ENCODE assay signal across 10 cellular contexts in the genomic region with DNA sequence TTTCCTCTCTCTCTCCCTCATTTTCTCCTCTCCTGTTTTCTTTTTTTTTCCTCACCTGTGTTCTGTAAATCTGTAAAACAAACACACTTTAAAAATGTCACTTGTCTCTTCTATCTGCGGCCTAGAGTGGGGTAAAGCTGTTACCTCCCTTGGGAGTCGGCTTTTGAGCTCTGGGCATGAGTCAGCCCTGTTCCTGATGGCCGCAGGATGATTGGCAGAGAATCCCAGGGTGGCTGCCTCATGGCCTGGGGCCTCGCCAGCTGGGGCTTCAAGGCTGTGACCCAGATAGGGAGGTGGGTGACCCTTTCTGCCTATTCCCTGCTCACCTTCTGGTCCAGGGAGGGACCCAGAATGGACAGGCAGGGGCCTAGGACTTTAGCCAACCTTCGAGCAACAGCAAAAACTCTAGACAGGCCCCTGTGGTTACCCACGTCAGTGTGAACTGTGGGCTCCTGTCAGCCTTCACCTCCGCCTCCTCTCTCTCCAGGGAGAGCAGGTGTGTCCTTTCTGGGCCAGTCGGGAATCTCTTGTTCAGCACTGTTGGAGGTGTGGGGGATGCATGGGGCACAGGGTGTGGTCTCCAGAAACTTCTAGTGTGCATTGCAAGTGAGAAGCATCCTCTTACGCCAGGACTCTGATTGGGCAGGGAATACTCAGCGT.
DNase-seq lines count a peak whose midpoint lies in the region; ATAC-seq, FAIRE-seq and TF ChIP-seq lines count a peak whose summit lies in the region.
"Had no signal": no experiment of that assay in that cellular context is flagged by ENCODE, and none has a peak within 500 bp of the region (broad histone marks: within the 10 kb centered on the region; RNA-seq: fewer than 3 reads in every experiment).

No MANE protein-coding gene starts in this region.

- H3K9ac ChIP-seq in endodermal cell (ENCODE audit: extremely low read depth, low read length, poor library complexity, severe bottlenecking) (no peak overlapping the region), skeletal muscle satellite cell (ENCODE audit: low read depth, low read length) (no peak overlapping the region)

- no peaks in the 10 kb centered on the region for H3K27me3 Mint-ChIP-seq in endodermal cell (ENCODE audit: insufficient read depth)

- no peak for TF ChIP-seq EP300 in gastroesophageal sphincter (IDR thresholded peaks at IDR 0.05)

- H3K36me3 ChIP-seq in endodermal cell (ENCODE audit: control insufficient read depth, insufficient read depth, low read length) (no peaks in the 10 kb centered on the region), skeletal muscle satellite cell (ENCODE audit: insufficient read depth, low read length) (no peaks in the 10 kb centered on the region), gastroesophageal sphincter (no peaks in the 10 kb centered on the region)

- peak overlapping the region; percentile 53 for H3K4me2 ChIP-seq in skeletal muscle satellite cell (ENCODE audit: low read length)

- no peak overlapping the region for H3K4me3 ChIP-seq in endodermal cell (ENCODE audit: low read length)
- H3K4me3 ChIP-seq in skeletal muscle satellite cell (ENCODE audit: low read length), result no peak overlapping the region
- no peak overlapping the region for H3K4me3 ChIP-seq in gastroesophageal sphincter
- H3K4me3 ChIP-seq: spleen had no signal

- H3K36me3 Mint-ChIP-seq in endodermal cell (ENCODE audit: low read depth), result peaks cover 14% of the 10 kb centered on the region

- peak overlapping the region; percentile 15 for H3K27ac Mint-ChIP-seq in endodermal cell
- H3K27ac Mint-ChIP-seq: T-helper 1 cell treated with Interleukin-12 subunit alpha and Interleukin-12 subunit beta and Interleukin-4 antibody, amounts not matched to agents 30 μg/mL and 1 μg/mL, for 36 hours had no signal

- 63 to 71% methylated on average over 9 to 10 of the region's 10 CpGs for WGBS in endodermal cell (ENCODE audit: insufficient coverage in 1 of 2, insufficient read length in 1 of 2), 2 experiments
- 80% methylated on average over 1 of the region's 10 CpGs; no CpG with 5 or more reads in 1 of the 2 donors for WGBS in gastroesophageal sphincter (ENCODE audit: low coverage in 1 of 2), 2 donors

- H3K27me3 ChIP-seq in endodermal cell (ENCODE audit: control insufficient read depth, insufficient read depth, low read length, poor library complexity, severe bottlenecking), result no peaks in the 10 kb centered on the region
- no peaks in the 10 kb centered on the region for H3K27me3 ChIP-seq in skeletal muscle satellite cell (ENCODE audit: control insufficient read depth, insufficient read depth, low read length)
- no peaks in the 10 kb centered on the region for H3K27me3 ChIP-seq in gastroesophageal sphincter

- TF ChIP-seq POLR2A in GM12891 (IDR thresholded peaks at IDR 0.05; ENCODE audit: low read depth, low read length) (no peak), gastroesophageal sphincter (IDR thresholded peaks at IDR 0.05) (no peak)

- FAIRE-seq in GM12891 (lab: Jason Lieb, UNC), result no peak

- peaks cover 13% of the 10 kb centered on the region for H3K4me1 ChIP-seq in endodermal cell (ENCODE audit: control insufficient read depth, insufficient read depth, low read length)
- H3K4me1 ChIP-seq in skeletal muscle satellite cell (ENCODE audit: control insufficient read depth, insufficient read depth, low read length), result peaks cover 11% of the 10 kb centered on the region
- H3K4me1 ChIP-seq in gastroesophageal sphincter, result no peaks in the 10 kb centered on the region
- H3K4me1 ChIP-seq: spleen had no signal

- H3K4me1 Mint-ChIP-seq in endodermal cell, result peaks cover 28% of the 10 kb centered on the region

- TF ChIP-seq CTCF in endodermal cell (conservative IDR thresholded peaks at IDR 0.05) (no peak), gastroesophageal sphincter (IDR thresholded peaks at IDR 0.05) (no peak)

- no peaks in the 10 kb centered on the region for H3K9me3 ChIP-seq in endodermal cell (ENCODE audit: control insufficient read depth, low read length)
- H3K9me3 ChIP-seq in skeletal muscle satellite cell (replicated peaks; ENCODE audit: low read length), result no peaks in the 10 kb centered on the region
- no peaks in the 10 kb centered on the region for H3K9me3 ChIP-seq in gastroesophageal sphincter
- H3K9me3 ChIP-seq: spleen had no signal

- DNase-seq in NCI-H1092 treated with DMSO at 0.1 percent for 48 hours (lab: John Stamatoyannopoulos, UW) (peak; percentile 7), NCI-H1092 (lab: John Stamatoyannopoulos, UW) (no peak), NCI-H345 treated with DMSO at 0.1 percent for 48 hours (lab: John Stamatoyannopoulos, UW; ENCODE audit: unreplicated experiment) (peak; percentile 63), endodermal cell (peak; percentile 86), GM12891 (ENCODE audit: insufficient read length, low spot score) (no peak)
- DNase-seq: spleen had no signal

- no peak overlapping the region for H3K4me3 Mint-ChIP-seq in endodermal cell
- H3K4me3 Mint-ChIP-seq: T-helper 1 cell treated with Interleukin-12 subunit alpha and Interleukin-12 subunit beta and Interleukin-4 antibody, amounts not matched to agents 30 μg/mL and 1 μg/mL, for 36 hours had no signal

- ATAC-seq in HG03039 (IDR thresholded peaks at IDR 0.05; ENCODE audit: unreplicated experiment) (no peak), gastroesophageal sphincter (no peak)

- no peaks in the 10 kb centered on the region for H3K9me3 Mint-ChIP-seq in endodermal cell
- H3K9me3 Mint-ChIP-seq: T-helper 1 cell treated with Interleukin-12 subunit alpha and Interleukin-12 subunit beta and Interleukin-4 antibody, amounts not matched to agents 30 μg/mL and 1 μg/mL, for 36 hours had no signal

- H3K27ac ChIP-seq in endodermal cell (ENCODE audit: low read depth, low read length), result peak overlapping the region; percentile 1
- no peak overlapping the region for H3K27ac ChIP-seq in gastroesophageal sphincter
- H3K27ac ChIP-seq: spleen had no signal

TF ChIP-seq in GM12891, 5 proteins besides CTCF, POLR2A, EP300 and RAD21:
- TF ChIP-seq POU2F2 (IDR thresholded peaks at IDR 0.05; ENCODE audit: low read depth, low read length) (no peak), SPI1 (IDR thresholded peaks at IDR 0.05; ENCODE audit: low read depth, low read length) (no peak), TAF1 (IDR thresholded peaks at IDR 0.05; ENCODE audit: low read depth, low read length) (no peak), PAX5 (IDR thresholded peaks at IDR 0.05; ENCODE audit: insufficient read depth, low read length, severe bottlenecking) (no peak), POLR2AphosphoS5 (IDR thresholded peaks at IDR 0.05; ENCODE audit: low read depth, low read length) (no peak)
TF ChIP-seq in GM12891: peak in this region for 0.

Comparison
In these comparisons a context has a peak if more than half of its experiments do, and no peak if none do; other contexts are left out.
1. DNase-seq: peak in NCI-H1092 treated with DMSO at 0.1 percent for 48 hours (single experiment), NCI-H345 treated with DMSO at 0.1 percent for 48 hours (single experiment) and endodermal cell (single experiment); none in NCI-H1092 (single experiment) and GM12891 (single experiment).